29 cellular contexts compared by ENCODE assay signal in genomic region chr20:33765099-33765498, GRCh38.
"Had no signal": no experiment of that assay in that cellular context is flagged by ENCODE, and none has a peak within 500 bp of the region (broad histone marks: within the 10 kb centered on the region; RNA-seq: fewer than 3 reads in every experiment).

No MANE protein-coding gene starts in this region.

- H3K4me3 Mint-ChIP-seq: stimulated activated effector memory CD8-positive, alpha-beta T cell treated with anti-CD3 and anti-CD28 coated beads, Interleukin-12 subunit alpha, Interleukin-12 subunit beta, amount 100 ng/mL, for 72 hours; stimulated activated memory B cell treated with anti-CD40 and anti-IgM and Interleukin-4, amounts not matched to agents 10 μg/mL and 1 μg/mL and 100 μg/mL, for 72 hours; stimulated activated naive B cell treated with anti-CD40 and anti-IgM and Interleukin-4, amounts not matched to agents 10 μg/mL and 1 μg/mL and 100 μg/mL, for 72 hours; stimulated activated naive CD8-positive, alpha-beta T cell treated with anti-CD3 and anti-CD28 coated beads, Interleukin-15, amount 100 ng/mL, for 72 hours; stimulated activated naive CD8-positive, alpha-beta T cell treated with anti-CD3 and anti-CD28 coated beads, Interleukin-15, Interleukin-2, amounts not matched to agents 100 ng/mL and 50 ng/mL, for 24 hours; type B pancreatic cell had no signal

- H3K27ac ChIP-seq: stomach, suprapubic skin, testis, thoracic aorta, thyroid gland, tibial artery, tibial nerve, transverse colon, upper lobe of left lung, upper lobe of right lung, uterus, vagina had no signal

- H3K27me3 Mint-ChIP-seq: stimulated activated memory B cell treated with anti-CD40 and anti-IgM and Interleukin-4, amounts not matched to agents 10 μg/mL and 1 μg/mL and 100 μg/mL, for 72 hours; stimulated activated naive B cell treated with anti-CD40 and anti-IgM and Interleukin-4, amounts not matched to agents 10 μg/mL and 1 μg/mL and 100 μg/mL, for 72 hours; stimulated activated naive CD8-positive, alpha-beta T cell treated with anti-CD3 and anti-CD28 coated beads, Interleukin-15, amount 100 ng/mL, for 72 hours; stimulated activated naive CD8-positive, alpha-beta T cell treated with anti-CD3 and anti-CD28 coated beads, Interleukin-15, Interleukin-2, amounts not matched to agents 100 ng/mL and 50 ng/mL, for 24 hours; type B pancreatic cell had no signal

- H3K9me3 Mint-ChIP-seq: stimulated activated effector memory CD8-positive, alpha-beta T cell treated with anti-CD3 and anti-CD28 coated beads, Interleukin-12 subunit alpha, Interleukin-12 subunit beta, amount 100 ng/mL, for 72 hours; stimulated activated memory B cell treated with anti-CD40 and anti-IgM and Interleukin-4, amounts not matched to agents 10 μg/mL and 1 μg/mL and 100 μg/mL, for 72 hours; stimulated activated naive B cell treated with anti-CD40 and anti-IgM and Interleukin-4, amounts not matched to agents 10 μg/mL and 1 μg/mL and 100 μg/mL, for 72 hours; stimulated activated naive CD8-positive, alpha-beta T cell treated with anti-CD3 and anti-CD28 coated beads, Interleukin-15, amount 100 ng/mL, for 72 hours; stimulated activated naive CD8-positive, alpha-beta T cell treated with anti-CD3 and anti-CD28 coated beads, Interleukin-15, Interleukin-2, amounts not matched to agents 100 ng/mL and 50 ng/mL, for 24 hours; type B pancreatic cell had no signal

- H3K4me1 Mint-ChIP-seq: stimulated activated effector memory CD8-positive, alpha-beta T cell treated with anti-CD3 and anti-CD28 coated beads, Interleukin-12 subunit alpha, Interleukin-12 subunit beta, amount 100 ng/mL, for 72 hours; stimulated activated memory B cell treated with anti-CD40 and anti-IgM and Interleukin-4, amounts not matched to agents 10 μg/mL and 1 μg/mL and 100 μg/mL, for 72 hours; stimulated activated naive B cell treated with anti-CD40 and anti-IgM and Interleukin-4, amounts not matched to agents 10 μg/mL and 1 μg/mL and 100 μg/mL, for 72 hours; stimulated activated naive CD8-positive, alpha-beta T cell treated with anti-CD3 and anti-CD28 coated beads, Interleukin-15, amount 100 ng/mL, for 72 hours had no signal

- H3K27me3 ChIP-seq: stomach, suprapubic skin, testis, thyroid gland, tibial artery, tibial nerve, transverse colon, upper lobe of left lung, upper lobe of right lung, uterus, vagina had no signal

- DNase-seq: stimulated activated CD4-positive, alpha-beta T cell treated with anti-CD3 and anti-CD28 coated beads, Interleukin-2, amount 100 ng/mL, for 48 hours; stimulated activated CD4-positive, alpha-beta T cell treated with anti-CD3 and anti-CD28 coated beads, Interleukin-4, amount 100 ng/mL, for 1 hour; stimulated activated CD4-positive, alpha-beta T cell treated with anti-CD3 and anti-CD28 coated beads, Interleukin-4, amount 100 ng/mL, for 24 hours; stimulated activated CD4-positive, alpha-beta T cell treated with anti-CD3 and anti-CD28 coated beads, Interleukin-4, amount 100 ng/mL, for 4 hours; stimulated activated CD8-positive, alpha-beta memory T cell treated with anti-CD3 and anti-CD28 coated beads, Interleukin-4, amount 100 ng/mL, for 48 hours; stimulated activated naive B cell treated with anti-CD40 and anti-IgM and Interleukin-4, amounts not matched to agents 10 μg/mL and 1 μg/mL and 100 μg/mL, for 72 hours; stimulated activated naive CD4-positive, alpha-beta T cell; stimulated activated naive CD4-positive, alpha-beta T cell treated with Interleukin-2 at 50 U/mL for 16 hours; stimulated activated naive CD8-positive, alpha-beta T cell treated with anti-CD3 and anti-CD28 coated beads, Interleukin-15, amount 100 ng/mL, for 72 hours; stimulated activated naive CD8-positive, alpha-beta T cell treated with anti-CD3 and anti-CD28 coated beads, Interleukin-15, Interleukin-2, amounts not matched to agents 100 U/mL and 50 U/mL, for 24 hours; stomach; substantia nigra; testis; thyroid gland; tibial artery; transverse colon; trophoblast cell; upper lobe of left lung; upper lobe of right lung; uterus had no signal

- H3K27ac Mint-ChIP-seq: stimulated activated effector memory CD8-positive, alpha-beta T cell treated with anti-CD3 and anti-CD28 coated beads, Interleukin-12 subunit alpha, Interleukin-12 subunit beta, amount 100 ng/mL, for 72 hours; stimulated activated memory B cell treated with anti-CD40 and anti-IgM and Interleukin-4, amounts not matched to agents 10 μg/mL and 1 μg/mL and 100 μg/mL, for 72 hours; stimulated activated naive B cell treated with anti-CD40 and anti-IgM and Interleukin-4, amounts not matched to agents 10 μg/mL and 1 μg/mL and 100 μg/mL, for 72 hours; stimulated activated naive CD8-positive, alpha-beta T cell treated with anti-CD3 and anti-CD28 coated beads, Interleukin-15, amount 100 ng/mL, for 72 hours; stimulated activated naive CD8-positive, alpha-beta T cell treated with anti-CD3 and anti-CD28 coated beads, Interleukin-15, Interleukin-2, amounts not matched to agents 100 ng/mL and 50 ng/mL, for 24 hours; type B pancreatic cell had no signal

- H3K9me3 ChIP-seq: stomach, suprapubic skin, testis, thoracic aorta, thyroid gland, tibial artery, tibial nerve, transverse colon, upper lobe of left lung, upper lobe of right lung, uterus, vagina had no signal

- FAIRE-seq: urothelium cell line had no signal

- H3K36me3 ChIP-seq: thoracic aorta, thyroid gland, uterus had no signal

- H3K4me3 ChIP-seq: stomach, suprapubic skin, testis, thoracic aorta, thyroid gland, tibial artery, tibial nerve, transverse colon, upper lobe of left lung, upper lobe of right lung, uterus, vagina had no signal

- ATAC-seq: stimulated activated effector memory CD8-positive, alpha-beta T cell treated with anti-CD3 and anti-CD28 coated beads, Interleukin-12 subunit alpha, Interleukin-12 subunit beta, amount 100 ng/mL, for 72 hours; stimulated activated memory B cell treated with anti-CD40 and anti-IgM and Interleukin-4, amounts not matched to agents 10 μg/mL and 1 μg/mL and 100 μg/mL, for 72 hours; stimulated activated naive B cell treated with anti-CD40 and anti-IgM and Interleukin-4, amounts not matched to agents 10 μg/mL and 1 μg/mL and 100 μg/mL, for 72 hours; stimulated activated naive CD8-positive, alpha-beta T cell treated with anti-CD3 and anti-CD28 coated beads, Interleukin-15, amount 100 ng/mL, for 72 hours; stimulated activated naive CD8-positive, alpha-beta T cell treated with anti-CD3 and anti-CD28 coated beads, Interleukin-15, Interleukin-2, amounts not matched to agents 100 U/mL and 50 U/mL, for 24 hours; upper lobe of right lung had no signal

- H3K4me1 ChIP-seq: stomach, suprapubic skin, testis, thyroid gland, tibial artery, tibial nerve, transverse colon, upper lobe of left lung, upper lobe of right lung, uterus, vagina had no signal
